In genomic region chr17:4664230-4664629, GRCh38 we compare ENCODE assay signal across 23 cellular contexts. TPM values are rescaled to one million over a fixed set of nuclear protein-coding genes. Genes with fewer than 3 reads are reported as not detected.
A peak's percentile ranks its signal among the peaks of the same experiment; 100 is the strongest.
DNase-seq lines count a peak whose midpoint lies in the region; ATAC-seq and TF ChIP-seq lines count a peak whose summit lies in the region.
"Had no signal": no experiment of that assay in that cellular context is flagged by ENCODE, and none has a peak within 500 bp of the region (broad histone marks: within the 10 kb centered on the region; RNA-seq: fewer than 3 reads in every experiment).

No MANE protein-coding gene starts in this region.

- no peak overlapping the region for H3K4me3 Mint-ChIP-seq in GM23338
- H3K4me3 Mint-ChIP-seq: B cell; CD4-positive, CD25-positive, alpha-beta regulatory T cell; CD8-positive, alpha-beta T cell; H9; HFFc6 had no signal

- no peaks in the 10 kb centered on the region for H3K36me3 ChIP-seq in GM23338 (ENCODE audit: insufficient read depth)
- H3K36me3 ChIP-seq in Panc1 (ENCODE audit: control insufficient read depth, insufficient read depth, low read length): no peaks in the 10 kb centered on the region

- H3K27me3 ChIP-seq in GM23338 (ENCODE audit: insufficient read depth) (no peaks in the 10 kb centered on the region), Panc1 (ENCODE audit: control insufficient read depth, insufficient read depth, low read length) (no peaks in the 10 kb centered on the region)
- H3K27me3 ChIP-seq: BLaER1 had no signal

- H3K27me3 Mint-ChIP-seq in GM23338 (ENCODE audit: insufficient read depth, low read depth, poor library complexity): peaks cover 3% of the 10 kb centered on the region

- H2AFZ ChIP-seq in GM23338: no peak overlapping the region
- H2AFZ ChIP-seq: GM23248 had no signal

- TF ChIP-seq POLR2A in erythroblast (IDR thresholded peaks at IDR 0.05; ENCODE audit: low read length): no peak

- H3K4me2 ChIP-seq in GM23338: no peak overlapping the region
- H3K4me2 ChIP-seq: BLaER1 had no signal

- no peak overlapping the region for H3K4me3 ChIP-seq in GM23338
- H3K4me3 ChIP-seq in Panc1 (ENCODE audit: low read depth in 2 of 2, low read length in 2 of 2): no peak overlapping the region
- H3K4me3 ChIP-seq: BLaER1, GM23248 had no signal

- POLR2A ChIA-PET in Panc1 (lab: Charles Lee): no interaction called here

- peaks cover 18% of the 10 kb centered on the region for H3K4me1 Mint-ChIP-seq in GM23338
- H3K4me1 Mint-ChIP-seq: B cell; CD4-positive, CD25-positive, alpha-beta regulatory T cell had no signal

- H3K9me2 ChIP-seq in GM23338 (ENCODE audit: insufficient read depth): no peaks in the 10 kb centered on the region

- CTCF ChIA-PET in Panc1 (lab: Charles Lee): no interaction called here

- no peaks in the 10 kb centered on the region for H3K9me3 Mint-ChIP-seq in GM23338
- H3K9me3 Mint-ChIP-seq: CD4-positive, CD25-positive, alpha-beta regulatory T cell; CD8-positive, alpha-beta T cell; H9; HFFc6 had no signal

- peaks cover 10% of the 10 kb centered on the region for H3K4me1 ChIP-seq in GM23338 (ENCODE audit: insufficient read depth)
- no peaks in the 10 kb centered on the region for H3K4me1 ChIP-seq in Panc1 (ENCODE audit: control insufficient read depth, insufficient read depth, low read length)
- H3K4me1 ChIP-seq: BLaER1, Caco-2 had no signal

- no peaks in the 10 kb centered on the region; the same call in 1 of the 2 replicates for H3F3A ChIP-seq in GM23338 (replicated peaks; ENCODE audit: low read depth)

- TF ChIP-seq CTCF in GM23338 (conservative IDR thresholded peaks at IDR 0.05; ENCODE audit: low read depth in 2 of 2) (no peak), Panc1 (IDR thresholded peaks at IDR 0.05) (no peak)

- H3K36me3 Mint-ChIP-seq in GM23338 (ENCODE audit: low read depth): no peaks in the 10 kb centered on the region
- H3K36me3 Mint-ChIP-seq: CD4-positive, CD25-positive, alpha-beta regulatory T cell; CD8-positive, alpha-beta T cell had no signal

- H3K9me3 ChIP-seq in Panc1 (ENCODE audit: control insufficient read depth, insufficient read depth, low read depth, low read length): no peaks in the 10 kb centered on the region
- H3K9me3 ChIP-seq: BLaER1, Caco-2 had no signal

- in situ Hi-C loops in Panc1 (cut with HindIII; ENCODE audit: low pct_unique_long_range_greater_than_20kb, low sequenced_read_pairs): no loop called here

- BruUV-seq in Panc1 (replicated peaks; lab: Mats Ljungman, UMichigan): no TSS peak

- H3K79me2 ChIP-seq in GM23338 (replicated peaks; ENCODE audit: insufficient read depth): no peaks in the 10 kb centered on the region

- H3K27ac ChIP-seq in GM23338 (ENCODE audit: low read depth) (no peak overlapping the region), Panc1 (ENCODE audit: low read length) (no peak overlapping the region)
- H3K27ac ChIP-seq: BLaER1, C4-2B, GM23248 had no signal

- intact Hi-C loops in Panc1 (cut with micrococcal nuclease; ENCODE audit: unreplicated experiment): no loop called here

- 0 out of 2 replicates have a peak, but pooled peaks cover 5% of the 10 kb centered on the region for H4K20me1 ChIP-seq in GM23338 (replicated peaks; ENCODE audit: insufficient read depth)
- H4K20me1 ChIP-seq: BLaER1 had no signal

- ATAC-seq in GM23338 (peak; percentile 22; the same call in 1 of the 3 replicates), Panc1 (peak; percentile 26; the same call in 1 of the 2 replicates), HG03565 (IDR thresholded peaks at IDR 0.05; ENCODE audit: unreplicated experiment) (no peak)
- ATAC-seq: CD8-positive, alpha-beta T cell; HCT116 had no signal

- DNase-seq in GM23338 (ENCODE audit: low spot score) (no peak), Panc1 (ENCODE audit: low read depth, low spot score) (no peak), islet precursor cell (peak; percentile 21), mesenteric fat pad (ENCODE audit: low spot score) (peak; percentile 60), erythroblast (lab: John Stamatoyannopoulos, UW) (no peak), NCI-H2196 (lab: John Stamatoyannopoulos, UW; ENCODE audit: unreplicated experiment) (no peak), NCI-H2171 treated with DMSO at 0.1 percent for 48 hours (lab: John Stamatoyannopoulos, UW) (no peak)
- DNase-seq: Caco-2; CD4-positive, CD25-positive, alpha-beta regulatory T cell; CD8-positive, alpha-beta T cell; DMS153; DND-41; GM23248; H9; HFFc6 had no signal

- H3K27ac Mint-ChIP-seq in GM23338: no peak overlapping the region
- H3K27ac Mint-ChIP-seq: B cell; CD8-positive, alpha-beta T cell; H9; HFFc6 had no signal

TF ChIP-seq in GM23338, 12 proteins besides CTCF, POLR2A, EP300 and RAD21 (continues in another document):
- TF ChIP-seq ZNF331 (CRISPR knock-in tag; IDR thresholded peaks at IDR 0.05; ENCODE audit: low read depth) (no peak), STAT1 (IDR thresholded peaks at IDR 0.05; ENCODE audit: unreplicated experiment) (no peak), EZH2phosphoT487 (IDR thresholded peaks at IDR 0.05; ENCODE audit: unreplicated experiment) (no peak), NANOG (IDR thresholded peaks at IDR 0.05; ENCODE audit: borderline replicate concordance) (no peak)
- TF ChIP-seq, protein P1, sequence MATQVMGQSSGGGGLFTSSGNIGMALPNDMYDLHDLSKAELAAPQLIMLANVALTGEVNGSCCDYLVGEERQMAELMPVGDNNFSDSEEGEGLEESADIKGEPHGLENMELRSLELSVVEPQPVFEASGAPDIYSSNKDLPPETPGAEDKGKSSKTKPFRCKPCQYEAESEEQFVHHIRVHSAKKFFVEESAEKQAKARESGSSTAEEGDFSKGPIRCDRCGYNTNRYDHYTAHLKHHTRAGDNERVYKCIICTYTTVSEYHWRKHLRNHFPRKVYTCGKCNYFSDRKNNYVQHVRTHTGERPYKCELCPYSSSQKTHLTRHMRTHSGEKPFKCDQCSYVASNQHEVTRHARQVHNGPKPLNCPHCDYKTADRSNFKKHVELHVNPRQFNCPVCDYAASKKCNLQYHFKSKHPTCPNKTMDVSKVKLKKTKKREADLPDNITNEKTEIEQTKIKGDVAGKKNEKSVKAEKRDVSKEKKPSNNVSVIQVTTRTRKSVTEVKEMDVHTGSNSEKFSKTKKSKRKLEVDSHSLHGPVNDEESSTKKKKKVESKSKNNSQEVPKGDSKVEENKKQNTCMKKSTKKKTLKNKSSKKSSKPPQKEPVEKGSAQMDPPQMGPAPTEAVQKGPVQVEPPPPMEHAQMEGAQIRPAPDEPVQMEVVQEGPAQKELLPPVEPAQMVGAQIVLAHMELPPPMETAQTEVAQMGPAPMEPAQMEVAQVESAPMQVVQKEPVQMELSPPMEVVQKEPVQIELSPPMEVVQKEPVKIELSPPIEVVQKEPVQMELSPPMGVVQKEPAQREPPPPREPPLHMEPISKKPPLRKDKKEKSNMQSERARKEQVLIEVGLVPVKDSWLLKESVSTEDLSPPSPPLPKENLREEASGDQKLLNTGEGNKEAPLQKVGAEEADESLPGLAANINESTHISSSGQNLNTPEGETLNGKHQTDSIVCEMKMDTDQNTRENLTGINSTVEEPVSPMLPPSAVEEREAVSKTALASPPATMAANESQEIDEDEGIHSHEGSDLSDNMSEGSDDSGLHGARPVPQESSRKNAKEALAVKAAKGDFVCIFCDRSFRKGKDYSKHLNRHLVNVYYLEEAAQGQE (IDR thresholded peaks at IDR 0.05; ENCODE audit: unreplicated experiment): no peak

RNA-seq across cellular contexts. Expression of gene ALOX15, which starts 22.8 kb away (rescaled TPM):
- 1.1 and 1.4 TPM in 2 replicates for total RNA-seq in GM23338 (2014; rRNA removed; shearing (Covaris generic))
- 0.28 and 1.2 TPM in 2 replicates for polyA plus RNA-seq in GM23338 (2016; fragmentation: Nextera tagmentation; extraction: Ambion mirVana)
- not detected for total RNA-seq in Panc1 (2021; ENCODE audit: unreplicated experiment)
- not detected for polyA plus RNA-seq in Panc1 (2012; ENCODE audit: insufficient read length)
- not detected for total RNA-seq in mesenteric fat pad
- total RNA-seq: A172; B cell; CD4-positive, CD25-positive, alpha-beta regulatory T cell; CD8-positive, alpha-beta T cell; GM23248; H4; HFFc6 had no signal
- polyA plus RNA-seq: AG04450; CD4-positive, CD25-positive, alpha-beta regulatory T cell; GM23248 had no signal

RNA-seq across cellular contexts. Expression of gene PELP1, which starts 39.7 kb away (rescaled TPM):
- total RNA-seq in GM23338 (2014; rRNA removed; shearing (Covaris generic)): 91.0 and 123 TPM in 2 replicates
- 39.4 and 41.1 TPM in 2 replicates for polyA plus RNA-seq in GM23338 (2016; fragmentation: Nextera tagmentation; extraction: Ambion mirVana)
- total RNA-seq in Panc1 (2021; ENCODE audit: unreplicated experiment) (84.1 TPM), mesenteric fat pad (29.3 TPM)
- 41.7 TPM for polyA plus RNA-seq in Panc1 (2012; ENCODE audit: insufficient read length)

RNA-seq across cellular contexts. Expression of gene ARRB2, which starts 46.2 kb away (rescaled TPM):
- 23.0 and 45.0 TPM in 2 replicates for total RNA-seq in GM23338 (2014; rRNA removed; shearing (Covaris generic))
- 37.3 and 39.5 TPM in 2 replicates for polyA plus RNA-seq in GM23338 (2016; fragmentation: Nextera tagmentation; extraction: Ambion mirVana)
- total RNA-seq in Panc1 (2021; ENCODE audit: unreplicated experiment) (39.2 TPM), mesenteric fat pad (131 TPM)
- polyA plus RNA-seq in Panc1 (2012; ENCODE audit: insufficient read length): 51.6 TPM

Comparison
In these comparisons a context has a peak if more than half of its experiments do, and no peak if none do; other contexts are left out.
1. DNase-seq: peak in islet precursor cell (single experiment) and mesenteric fat pad (single experiment); none in GM23338 (single experiment), Panc1 (single experiment), erythroblast (0 of 2), NCI-H2196 (single experiment) and NCI-H2171 treated with DMSO at 0.1 percent for 48 hours (single experiment).